ENCODE assay signal across 8 cellular contexts in genomic region chr17:65121916-65122821, GRCh38. TPM values are rescaled to one million over a fixed set of nuclear protein-coding genes. Genes with fewer than 3 reads are reported as not detected.
DNase-seq lines count a peak whose midpoint lies in the region; ATAC-seq and TF ChIP-seq lines count a peak whose summit lies in the region.

No MANE protein-coding gene starts in this region.

- ATAC-seq in activated naive CD8-positive, alpha-beta T cell treated with anti-CD3 and anti-CD28 coated beads, Interleukin-2, amount 10 ng/mL, durations not matched to agents 7 days and 5 days (ENCODE audit: low read depth), result no peak
- ATAC-seq in GM21528 (IDR thresholded peaks at IDR 0.05; ENCODE audit: low FRiP score, unreplicated experiment), result no peak
- no peak for ATAC-seq in HG03378 (IDR thresholded peaks at IDR 0.05; ENCODE audit: unreplicated experiment)

- H3K27ac ChIP-seq in DOHH2 (ENCODE audit: low read depth, low read length) (peak overlapping the region; percentile 74), HUES48 (ENCODE audit: low read depth, low read length) (no peak overlapping the region), mucosa of rectum (ENCODE audit: low read depth in 2 of 2, low read length in 2 of 2) (no peak overlapping the region)

- peaks cover 43% of the 10 kb centered on the region for H3K4me1 ChIP-seq in DOHH2 (ENCODE audit: control insufficient read depth, low read length)
- peaks cover 4% of the 10 kb centered on the region; the same call in 1 of the 2 replicates for H3K4me1 ChIP-seq in HUES48 (ENCODE audit: control insufficient read depth, insufficient read depth, low read length)
- H3K4me1 ChIP-seq in mucosa of rectum (ENCODE audit: control insufficient read depth in 2 of 2, insufficient read depth in 2 of 2, low read length in 2 of 2), result peaks cover 5 to 13% of the 10 kb centered on the region in 2 donors

- no peak overlapping the region for H3K9ac ChIP-seq in HUES48 (ENCODE audit: low read depth, low read length)
- no peak overlapping the region for H3K9ac ChIP-seq in mucosa of rectum (ENCODE audit: low read depth in 1 of 2, low read length in 2 of 2)

- H3K9me2 ChIP-seq in DOHH2 (replicated peaks; ENCODE audit: control insufficient read depth, low read length), result no peaks in the 10 kb centered on the region

- TF ChIP-seq CTCF in DOHH2 (IDR thresholded peaks at IDR 0.05; ENCODE audit: low read depth, low read length, poor library complexity, severe bottlenecking) (no peak), type B pancreatic cell (conservative IDR thresholded peaks at IDR 0.05) (no peak)

- no peak for DNase-seq in activated naive CD8-positive, alpha-beta T cell treated with anti-CD3 and anti-CD28 coated beads, Interleukin-2, amount 10 ng/mL, durations not matched to agents 7 days and 5 days
- DNase-seq in type B pancreatic cell (ENCODE audit: extremely low spot score, unreplicated experiment) (no peak), iPS-NIHi11 (ENCODE audit: low spot score) (no peak)

- POLR2A ChIA-PET in activated naive CD8-positive, alpha-beta T cell treated with anti-CD3 and anti-CD28 coated beads, Interleukin-2, amount 10 ng/mL, durations not matched to agents 7 days and 5 days (lab: Charles Lee), result interaction anchor here (0.7 to 1.3 kb wide), 10 partner anchors 12 to 1843 kb away, joined by 3 to 7 read pairs (median 3); partner anchors contain the start of gene GNA13

- H4K20me1 ChIP-seq in DOHH2 (ENCODE audit: control insufficient read depth, insufficient read depth, low read depth, low read length), result no peaks in the 10 kb centered on the region

- H3K9me3 ChIP-seq in DOHH2 (ENCODE audit: control insufficient read depth, insufficient read depth, low read length), result no peaks in the 10 kb centered on the region
- H3K9me3 ChIP-seq in HUES48 (ENCODE audit: control insufficient read depth, insufficient read depth, low read length), result no peaks in the 10 kb centered on the region
- peaks cover 0 to 2% of the 10 kb centered on the region in 2 donors for H3K9me3 ChIP-seq in mucosa of rectum (ENCODE audit: control insufficient read depth in 2 of 2, low read length in 2 of 2)

- H3K79me2 ChIP-seq in DOHH2 (ENCODE audit: control insufficient read depth, low read length), result no peaks in the 10 kb centered on the region

- H3F3A ChIP-seq in DOHH2 (ENCODE audit: control insufficient read depth, insufficient read depth), result peaks cover 30% of the 10 kb centered on the region

- H3K4me3 ChIP-seq in DOHH2 (ENCODE audit: low read length) (peak overlapping the region; percentile 76), HUES48 (ENCODE audit: low read depth, low read length) (peak overlapping the region; percentile 66; the same call in 1 of the 2 replicates), mucosa of rectum (ENCODE audit: low read length in 2 of 2) (peak overlapping the region; percentile 81 to 82)

- H3K4me3 Mint-ChIP-seq in activated naive CD8-positive, alpha-beta T cell treated with anti-CD3 and anti-CD28 coated beads, Interleukin-2, amount 10 ng/mL, durations not matched to agents 7 days and 5 days, result peak overlapping the region; percentile 86
- H3K4me3 Mint-ChIP-seq in type B pancreatic cell, result peak overlapping the region; percentile 88

- no peaks in the 10 kb centered on the region for H3K9me3 Mint-ChIP-seq in activated naive CD8-positive, alpha-beta T cell treated with anti-CD3 and anti-CD28 coated beads, Interleukin-2, amount 10 ng/mL, durations not matched to agents 7 days and 5 days
- no peaks in the 10 kb centered on the region for H3K9me3 Mint-ChIP-seq in type B pancreatic cell

- H3K27ac Mint-ChIP-seq in activated naive CD8-positive, alpha-beta T cell treated with anti-CD3 and anti-CD28 coated beads, Interleukin-2, amount 10 ng/mL, durations not matched to agents 7 days and 5 days, result peak overlapping the region; percentile 74
- H3K27ac Mint-ChIP-seq in type B pancreatic cell, result peak overlapping the region; percentile 89

- peak overlapping the region; percentile 66 for H3K4me2 ChIP-seq in DOHH2 (ENCODE audit: low read length)

- H3K36me3 ChIP-seq in DOHH2 (ENCODE audit: control insufficient read depth, low read length) (peaks cover 4% of the 10 kb centered on the region; the same call in 1 of the 2 replicates), HUES48 (ENCODE audit: control insufficient read depth, insufficient read depth, low read length) (no peaks in the 10 kb centered on the region), mucosa of rectum (ENCODE audit: control insufficient read depth in 2 of 2, insufficient read depth in 2 of 2, low read length in 2 of 2) (no peaks in the 10 kb centered on the region)

- peaks cover 11% of the 10 kb centered on the region for H3K27me3 Mint-ChIP-seq in activated naive CD8-positive, alpha-beta T cell treated with anti-CD3 and anti-CD28 coated beads, Interleukin-2, amount 10 ng/mL, durations not matched to agents 7 days and 5 days
- H3K27me3 Mint-ChIP-seq in type B pancreatic cell, result peaks cover 4% of the 10 kb centered on the region

- no peaks in the 10 kb centered on the region for H3K27me3 ChIP-seq in DOHH2 (ENCODE audit: control insufficient read depth, low read length)
- H3K27me3 ChIP-seq in HUES48 (ENCODE audit: control insufficient read depth, insufficient read depth, low read length), result no peaks in the 10 kb centered on the region
- no peaks in the 10 kb centered on the region for H3K27me3 ChIP-seq in mucosa of rectum (ENCODE audit: control insufficient read depth in 2 of 2, insufficient read depth in 2 of 2, low read length in 2 of 2)

- peaks cover 19% of the 10 kb centered on the region for H3K4me1 Mint-ChIP-seq in activated naive CD8-positive, alpha-beta T cell treated with anti-CD3 and anti-CD28 coated beads, Interleukin-2, amount 10 ng/mL, durations not matched to agents 7 days and 5 days
- H3K4me1 Mint-ChIP-seq in type B pancreatic cell (ENCODE audit: unreplicated experiment), result peaks cover 5% of the 10 kb centered on the region

- H3K36me3 Mint-ChIP-seq in activated naive CD8-positive, alpha-beta T cell treated with anti-CD3 and anti-CD28 coated beads, Interleukin-2, amount 10 ng/mL, durations not matched to agents 7 days and 5 days, result peaks cover 1% of the 10 kb centered on the region
- no peaks in the 10 kb centered on the region for H3K36me3 Mint-ChIP-seq in type B pancreatic cell

RNA-seq across cellular contexts. Expression of gene RGS9, which starts 15.0 kb away (rescaled TPM):
- total RNA-seq in activated naive CD8-positive, alpha-beta T cell treated with anti-CD3 and anti-CD28 coated beads, Interleukin-2, amount 10 ng/mL, durations not matched to agents 7 days and 5 days, result 1 to 10 TPM; 2.8 to 3.5 TPM
- total RNA-seq in type B pancreatic cell (ENCODE audit: low replicate concordance), result 5.1 and 5.5 TPM in 2 replicates
